Comparison of ENCODE assay signal across 8 cellular contexts in the genomic region with DNA sequence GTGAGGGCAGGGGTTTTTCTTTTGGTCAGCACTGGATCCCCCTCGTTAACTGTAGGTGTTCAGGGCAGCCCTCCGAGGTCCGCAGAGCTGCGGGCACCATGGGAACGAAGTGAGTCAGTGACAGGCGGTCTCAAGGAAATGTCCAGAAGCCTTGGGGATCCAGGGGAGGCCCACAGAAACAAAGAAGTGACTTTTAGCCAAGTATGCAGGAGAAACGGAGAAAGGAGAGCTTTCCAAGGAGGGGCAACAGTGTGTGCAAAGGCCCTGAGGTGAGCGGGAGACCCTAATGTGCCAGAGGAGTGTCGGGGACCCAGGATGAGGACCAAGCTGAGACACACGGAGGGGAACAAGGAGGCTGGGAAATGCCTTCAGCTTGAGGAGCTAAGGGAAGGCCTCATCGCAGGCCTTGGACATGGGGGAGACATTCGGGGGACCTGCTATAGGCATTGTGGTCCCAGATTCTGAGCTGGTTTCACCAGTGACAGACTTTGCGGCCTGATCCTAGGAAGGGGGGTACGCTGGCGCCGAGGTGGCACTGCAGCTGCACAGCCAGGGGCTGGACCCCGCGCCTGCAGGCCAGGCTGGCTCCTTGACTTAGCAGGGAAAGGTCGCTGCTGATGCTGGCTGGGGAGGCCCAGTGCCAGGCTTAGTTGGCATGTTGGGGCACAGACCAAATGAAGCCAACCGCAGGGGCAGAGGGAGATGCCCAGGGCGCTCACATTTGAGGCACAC. TPM values are rescaled to one million over a fixed set of nuclear protein-coding genes. Genes with fewer than 3 reads are reported as not detected.
DNase-seq lines count a peak whose midpoint lies in the region; ATAC-seq and TF ChIP-seq lines count a peak whose summit lies in the region.

No MANE protein-coding gene starts in this region.

- H3K9me3 ChIP-seq in CD4-positive, CD25-positive, alpha-beta regulatory T cell (ENCODE audit: control insufficient read depth in 2 of 2, low read length in 2 of 2) = no peaks in the 10 kb centered on the region
- no peaks in the 10 kb centered on the region for H3K9me3 ChIP-seq in MG63

- DNase-seq in CD4-positive, CD25-positive, alpha-beta regulatory T cell = no peak
- DNase-seq in MG63 (no peak), osteocyte (ENCODE audit: extremely low spot score, unreplicated experiment) (no peak)
- no peak for DNase-seq in effector memory CD8-positive, alpha-beta T cell

- H3K4me3 Mint-ChIP-seq in CD4-positive, CD25-positive, alpha-beta regulatory T cell = peak overlapping the region; percentile 62 to 82 (median 74)
- H3K4me3 Mint-ChIP-seq in effector memory CD8-positive, alpha-beta T cell = peak overlapping the region; percentile 76 to 77
- H3K4me3 Mint-ChIP-seq in osteocyte (ENCODE audit: unreplicated experiment) = peak overlapping the region; percentile 60

- H3K4me1 ChIP-seq in CD4-positive, CD25-positive, alpha-beta regulatory T cell (ENCODE audit: control insufficient read depth, insufficient read depth, low read length, poor library complexity, severe bottlenecking) = peaks cover 30% of the 10 kb centered on the region

- TF ChIP-seq CTCF in osteocyte (IDR thresholded peaks at IDR 0.05) = no peak

- H3K36me3 Mint-ChIP-seq in CD4-positive, CD25-positive, alpha-beta regulatory T cell = peaks cover 21% of the 10 kb centered on the region
- peaks cover 45% of the 10 kb centered on the region for H3K36me3 Mint-ChIP-seq in effector memory CD8-positive, alpha-beta T cell (ENCODE audit: insufficient read depth)
- H3K36me3 Mint-ChIP-seq in osteocyte (ENCODE audit: unreplicated experiment) = peaks cover 15% of the 10 kb centered on the region

- H3K27ac Mint-ChIP-seq in CD4-positive, CD25-positive, alpha-beta regulatory T cell = peak overlapping the region in 2 of 3 donors; percentile 62 to 78
- H3K27ac Mint-ChIP-seq in effector memory CD8-positive, alpha-beta T cell = peak overlapping the region; percentile 58 to 83
- H3K27ac Mint-ChIP-seq in osteocyte (ENCODE audit: unreplicated experiment) = peak overlapping the region; percentile 58

- no peaks in the 10 kb centered on the region for H3K27me3 ChIP-seq in CD4-positive, CD25-positive, alpha-beta regulatory T cell (ENCODE audit: control insufficient read depth, insufficient read depth, low read length)
- H3K27me3 ChIP-seq in MG63 = no peaks in the 10 kb centered on the region

- H3K36me3 ChIP-seq in CD4-positive, CD25-positive, alpha-beta regulatory T cell (ENCODE audit: control insufficient read depth, insufficient read depth, low read length) = peaks cover 11% of the 10 kb centered on the region
- peaks cover 55% of the 10 kb centered on the region for H3K36me3 ChIP-seq in MG63

- no peaks in the 10 kb centered on the region for H3K27me3 Mint-ChIP-seq in CD4-positive, CD25-positive, alpha-beta regulatory T cell
- H3K27me3 Mint-ChIP-seq in effector memory CD8-positive, alpha-beta T cell = no peaks in the 10 kb centered on the region
- H3K27me3 Mint-ChIP-seq in osteocyte (ENCODE audit: unreplicated experiment) = no peaks in the 10 kb centered on the region

- ATAC-seq in CD4-positive, CD25-positive, alpha-beta regulatory T cell (ENCODE audit: low read depth in 2 of 2) = no peak
- ATAC-seq in effector memory CD8-positive, alpha-beta T cell (replicated peaks) = no peak
- ATAC-seq in HG03135 (IDR thresholded peaks at IDR 0.05; ENCODE audit: unreplicated experiment) (no peak), HG03378 (IDR thresholded peaks at IDR 0.05; ENCODE audit: unreplicated experiment) (no peak), GM19452 (IDR thresholded peaks at IDR 0.05; ENCODE audit: unreplicated experiment) (no peak), GM21717 (IDR thresholded peaks at IDR 0.05; ENCODE audit: unreplicated experiment) (no peak)

- H3K4me1 Mint-ChIP-seq in CD4-positive, CD25-positive, alpha-beta regulatory T cell = peaks cover 0 to 42% (median 18%) of the 10 kb centered on the region in 4 donors
- peaks cover 36 to 37% of the 10 kb centered on the region in 2 donors for H3K4me1 Mint-ChIP-seq in effector memory CD8-positive, alpha-beta T cell (ENCODE audit: low read depth in 2 of 2)
- H3K4me1 Mint-ChIP-seq in osteocyte (ENCODE audit: unreplicated experiment) = peaks cover 15% of the 10 kb centered on the region

- peaks cover 0 to 1% (median 0%) of the 10 kb centered on the region in 7 donors for H3K9me3 Mint-ChIP-seq in CD4-positive, CD25-positive, alpha-beta regulatory T cell
- no peaks in the 10 kb centered on the region for H3K9me3 Mint-ChIP-seq in effector memory CD8-positive, alpha-beta T cell
- no peaks in the 10 kb centered on the region for H3K9me3 Mint-ChIP-seq in osteocyte (ENCODE audit: unreplicated experiment)

- H3K4me3 ChIP-seq in CD4-positive, CD25-positive, alpha-beta regulatory T cell (ENCODE audit: low read depth, low read length) = no peak overlapping the region
- H3K4me3 ChIP-seq in MG63 = peak overlapping the region; percentile 50

- peak overlapping the region; percentile 51 for H3K27ac ChIP-seq in CD4-positive, CD25-positive, alpha-beta regulatory T cell (ENCODE audit: insufficient read depth, low read length, poor library complexity, severe bottlenecking)

RNA-seq across cellular contexts. Expression of a gene that starts 3.3 kb away (rescaled TPM):
- total RNA-seq in CD4-positive, CD25-positive, alpha-beta regulatory T cell = 2.8 TPM
- 1 to 10 TPM in 2 of 4 donors, under 1 TPM in 2; 0.48 to 4.3 (median 1.3) TPM for polyA plus RNA-seq in CD4-positive, CD25-positive, alpha-beta regulatory T cell
- total RNA-seq in MG63 (2014; rRNA removed; shearing (Covaris generic); ENCODE audit: low replicate concordance) = 1.7 TPM in 1 of 2 replicates, not detected in the other
- total RNA-seq in osteocyte = 1.1 and 2.4 TPM in 2 replicates

RNA-seq across cellular contexts. Expression of a gene that starts 9.6 kb away (rescaled TPM):
- 134 TPM for total RNA-seq in CD4-positive, CD25-positive, alpha-beta regulatory T cell
- 10 to 100 TPM; 11.9 to 18.0 (median 13.8) TPM for polyA plus RNA-seq in CD4-positive, CD25-positive, alpha-beta regulatory T cell
- total RNA-seq in MG63 (2014; rRNA removed; shearing (Covaris generic); ENCODE audit: low replicate concordance) = 149 and 238 TPM in 2 replicates
- total RNA-seq in osteocyte = 185 and 198 TPM in 2 replicates

RNA-seq across cellular contexts. Expression of a gene that starts 23.7 kb away (rescaled TPM):
- 615 TPM for total RNA-seq in CD4-positive, CD25-positive, alpha-beta regulatory T cell
- 100 to 1,000 TPM; 219 to 283 (median 237) TPM for polyA plus RNA-seq in CD4-positive, CD25-positive, alpha-beta regulatory T cell
- 484 and 538 TPM in 2 replicates for total RNA-seq in MG63 (2014; rRNA removed; shearing (Covaris generic); ENCODE audit: low replicate concordance)
- 447 and 458 TPM in 2 replicates for total RNA-seq in osteocyte
